ENCODE assay signal across 8 cellular contexts in the genomic region with DNA sequence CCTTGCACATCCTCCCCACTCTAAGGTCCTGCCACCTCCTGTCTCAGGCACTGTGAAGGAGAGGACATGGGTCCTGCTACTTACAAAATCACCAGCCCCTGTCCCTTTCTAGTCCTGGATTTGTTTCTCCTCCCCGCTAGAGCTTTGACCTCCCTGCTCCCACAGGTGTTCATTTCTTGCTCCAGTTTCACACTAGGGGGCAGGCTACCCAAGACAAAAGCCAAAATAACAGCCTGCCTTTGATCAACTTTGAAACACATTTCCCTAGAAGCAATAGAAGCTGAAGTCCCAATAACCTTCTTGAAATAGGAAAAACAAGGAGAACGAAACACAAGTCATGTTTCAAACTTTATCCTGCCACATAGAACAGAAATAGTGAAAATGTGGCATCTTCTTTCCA.
DNase-seq lines count a peak whose midpoint lies in the region; TF ChIP-seq lines count a peak whose summit lies in the region.

No MANE protein-coding gene starts in this region.

- peak; percentile 73 for TF ChIP-seq CTCF in fibroblast of the aortic adventitia (IDR thresholded peaks at IDR 0.05; ENCODE audit: insufficient read depth, low read length)

- peak; percentile 9 for DNase-seq in activated T-cell treated with anti-CD3 and anti-CD28 coated beads for 1 hour (ENCODE audit: low read depth)
- no peak for DNase-seq in activated T-cell treated with anti-CD3 and anti-CD28 coated beads, Interleukin-2, amount 50 U/mL, for 1 hour
- DNase-seq in HK-2 (ENCODE audit: unreplicated experiment): peak; percentile 13
- peak; percentile 42 for DNase-seq in activated CD4-positive, alpha-beta T cell treated with anti-CD3 and anti-CD28 coated beads for 48 hours
- DNase-seq in fibroblast of the aortic adventitia (ENCODE audit: low read depth): peak; percentile 65
- peak; percentile 20 for DNase-seq in stimulated activated CD4-positive, alpha-beta T cell treated with anti-CD3 and anti-CD28 coated beads, Interleukin-2, amount 100 ng/mL, for 4 hours (ENCODE audit: low read depth)
- no peak for DNase-seq in NCI-H2107 (lab: John Stamatoyannopoulos, UW)
- no peak for DNase-seq in NCI-H1694 (lab: John Stamatoyannopoulos, UW)

- H3K4me3 ChIP-seq in fibroblast of the aortic adventitia (ENCODE audit: low read depth, low read length): no peak overlapping the region

Comparison
In these comparisons a context has a peak if more than half of its experiments do, and no peak if none do; other contexts are left out.
1. DNase-seq: peak in activated T-cell treated with anti-CD3 and anti-CD28 coated beads for 1 hour (single experiment), HK-2 (single experiment), activated CD4-positive, alpha-beta T cell treated with anti-CD3 and anti-CD28 coated beads for 48 hours (single experiment), fibroblast of the aortic adventitia (single experiment) and stimulated activated CD4-positive, alpha-beta T cell treated with anti-CD3 and anti-CD28 coated beads, Interleukin-2, amount 100 ng/mL, for 4 hours (single experiment); none in activated T-cell treated with anti-CD3 and anti-CD28 coated beads, Interleukin-2, amount 50 U/mL, for 1 hour (single experiment), NCI-H2107 (single experiment) and NCI-H1694 (single experiment).